27 cellular contexts compared by ENCODE assay signal in the genomic region with DNA sequence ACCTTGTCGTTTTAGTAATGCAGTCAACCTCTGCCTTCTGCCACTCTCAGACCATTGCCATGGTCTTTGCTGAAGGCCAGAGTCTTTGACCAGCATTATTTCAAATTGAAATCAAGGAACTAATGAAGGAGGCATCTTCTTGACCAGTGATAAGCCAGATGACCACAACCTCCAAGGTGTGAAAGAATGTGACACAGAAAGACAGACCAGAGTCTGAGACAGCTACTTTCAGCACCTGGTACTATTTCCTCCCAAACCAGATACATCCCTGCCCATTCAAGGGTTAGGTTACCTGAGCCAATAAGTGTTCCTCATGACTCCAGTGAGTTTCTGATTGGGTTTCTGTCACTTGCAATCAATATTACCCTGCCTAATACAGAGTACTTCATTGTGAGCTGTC. TPM values are rescaled to one million over a fixed set of nuclear protein-coding genes. Genes with fewer than 3 reads are reported as not detected.
DNase-seq lines count a peak whose midpoint lies in the region; ATAC-seq and TF ChIP-seq lines count a peak whose summit lies in the region.
"Had no signal": no experiment of that assay in that cellular context is flagged by ENCODE, and none has a peak within 500 bp of the region (broad histone marks: within the 10 kb centered on the region; RNA-seq: fewer than 3 reads in every experiment).

No MANE protein-coding gene starts in this region.

- H3K9ac ChIP-seq in DND-41 (ENCODE audit: low read depth, low read length) (no peak overlapping the region; the same call in 1 of the 2 replicates), OCI-LY1 (ENCODE audit: low read length) (no peak overlapping the region)

- H2AFZ ChIP-seq in DND-41 (ENCODE audit: low read depth, low read length) (peak overlapping the region; percentile 15; the same call in 1 of the 2 replicates), OCI-LY1 (ENCODE audit: low read length) (no peak overlapping the region), PC-9 (no peak overlapping the region)

- no peak for ATAC-seq in DND-41 (ENCODE audit: insufficient read depth, low read depth)
- ATAC-seq in GM18517 (IDR thresholded peaks at IDR 0.05; ENCODE audit: unreplicated experiment) = peak; percentile 36
- peak; percentile 36 for ATAC-seq in GM21619 (IDR thresholded peaks at IDR 0.05; ENCODE audit: unreplicated experiment)
- ATAC-seq in HG03378 (IDR thresholded peaks at IDR 0.05; ENCODE audit: unreplicated experiment) = no peak
- no peak for ATAC-seq in GM21723 (IDR thresholded peaks at IDR 0.05; ENCODE audit: unreplicated experiment)
- ATAC-seq: Right ventricle myocardium inferior had no signal

- DNase-seq in DND-41 = no peak
- no peak for DNase-seq in PC-9
- DNase-seq: AML-193, DMS53, EL, GF-D8, IMR-90, Karpas-422, NCI-H1694, NCI-H2081, NCI-H2171, NCI-H345, NCI-H524, NCI-H774, T-helper 9 cell had no signal

- no peaks in the 10 kb centered on the region for H3K9me3 ChIP-seq in DND-41 (ENCODE audit: insufficient read depth, low read length, severe bottlenecking)
- no peaks in the 10 kb centered on the region for H3K9me3 ChIP-seq in OCI-LY1 (ENCODE audit: low read length)
- H3K9me3 ChIP-seq in PC-9 (ENCODE audit: insufficient read depth, low read depth) = no peaks in the 10 kb centered on the region
- H3K9me3 ChIP-seq: SJSA1 had no signal

- POLR2A ChIA-PET in PC-9 (lab: Charles Lee; ENCODE audit: unreplicated experiment) = no interaction called here

- intact Hi-C loops in PC-9 (cut with micrococcal nuclease; ENCODE audit: unreplicated experiment) = no loop called here

- H3K4me3 ChIP-seq in DND-41 (ENCODE audit: low read depth in 1 of 2, low read length in 2 of 2) (no peak overlapping the region), OCI-LY1 (ENCODE audit: low read depth, low read length, poor library complexity, severe bottlenecking) (no peak overlapping the region), PC-9 (no peak overlapping the region)
- H3K4me3 ChIP-seq: SJSA1 had no signal

- H3K4me1 ChIP-seq in DND-41 (ENCODE audit: insufficient read depth, low read length) (peaks cover 54% of the 10 kb centered on the region), OCI-LY1 (ENCODE audit: insufficient read depth, low read length, severe bottlenecking) (peaks cover 62% of the 10 kb centered on the region), PC-9 (replicated peaks; ENCODE audit: insufficient read depth) (no peaks in the 10 kb centered on the region)
- H3K4me1 ChIP-seq: SJSA1 had no signal

- H4K20me1 ChIP-seq in DND-41 (ENCODE audit: insufficient read depth, low read length) = no peaks in the 10 kb centered on the region
- no peaks in the 10 kb centered on the region for H4K20me1 ChIP-seq in OCI-LY1 (ENCODE audit: insufficient read depth, low read length)
- no peaks in the 10 kb centered on the region for H4K20me1 ChIP-seq in PC-9 (ENCODE audit: insufficient read depth)

- peaks cover 8% of the 10 kb centered on the region; the same call in 1 of the 2 replicates for H3F3A ChIP-seq in OCI-LY1 (ENCODE audit: insufficient read depth, low read length)
- no peaks in the 10 kb centered on the region for H3F3A ChIP-seq in PC-9 (ENCODE audit: insufficient read depth, low read depth)

- CTCF ChIA-PET in PC-9 (lab: Charles Lee) = no interaction called here

- H3K27me3 ChIP-seq in DND-41 (ENCODE audit: insufficient read depth, low read length, poor library complexity) (no peaks in the 10 kb centered on the region), OCI-LY1 (ENCODE audit: insufficient read depth, low read length) (no peaks in the 10 kb centered on the region), PC-9 (ENCODE audit: insufficient read depth, low read depth) (no peaks in the 10 kb centered on the region)
- H3K27me3 ChIP-seq: SJSA1 had no signal

- H3K79me2 ChIP-seq in DND-41 (ENCODE audit: insufficient read depth, low read length) (peaks cover 8% of the 10 kb centered on the region; the same call in 1 of the 2 replicates), OCI-LY1 (ENCODE audit: insufficient read depth, low read length) (no peaks in the 10 kb centered on the region), PC-9 (ENCODE audit: low read depth) (no peaks in the 10 kb centered on the region)

- H3K36me3 ChIP-seq in DND-41 (ENCODE audit: insufficient read depth, low read length) (no peaks in the 10 kb centered on the region), OCI-LY1 (ENCODE audit: insufficient read depth, low read length) (no peaks in the 10 kb centered on the region), PC-9 (ENCODE audit: low read depth) (no peaks in the 10 kb centered on the region)
- H3K36me3 ChIP-seq: SJSA1 had no signal

- no TSS peak for BruUV-seq in PC-9 (replicated peaks; lab: Mats Ljungman, UMichigan)

- peak overlapping the region; percentile 97 for H3K27ac ChIP-seq in DND-41 (ENCODE audit: low read length)
- peak overlapping the region; percentile 33 for H3K27ac ChIP-seq in OCI-LY1 (ENCODE audit: low read depth, low read length, poor library complexity, severe bottlenecking)
- no peak overlapping the region for H3K27ac ChIP-seq in PC-9
- H3K27ac ChIP-seq: SJSA1 had no signal

- TF ChIP-seq CTCF in DND-41 (IDR thresholded peaks at IDR 0.05; ENCODE audit: borderline replicate concordance, extremely low read depth, low read length, poor library complexity, severe bottlenecking) (no peak), OCI-LY1 (IDR thresholded peaks at IDR 0.05; ENCODE audit: low read length) (no peak), PC-9 (conservative IDR thresholded peaks at IDR 0.05) (no peak)

- H3K9me2 ChIP-seq in OCI-LY1 (ENCODE audit: low read depth, low read length) (no peaks in the 10 kb centered on the region), PC-9 (ENCODE audit: insufficient read depth) (no peaks in the 10 kb centered on the region; the same call in 1 of the 2 replicates)

- H3K4me2 ChIP-seq in DND-41 (ENCODE audit: insufficient read depth, low read length) (no peak overlapping the region), OCI-LY1 (ENCODE audit: low read length) (no peak overlapping the region), PC-9 (no peak overlapping the region)

RNA-seq across cellular contexts. Expression of a gene that starts 20.3 kb away (rescaled TPM):
- total RNA-seq in PC-9 (2021) = 45.2 and 45.8 TPM in 2 replicates

RNA-seq across cellular contexts. Expression of a gene that starts 45.8 kb away (rescaled TPM):
- not detected in 2 replicates for total RNA-seq in PC-9 (2021)
- total RNA-seq: A172; H4; IMR-90; M059J; OCI-LY7; Right ventricle myocardium inferior; SJSA1; T-helper 1 cell treated with Interleukin-12 subunit alpha and Interleukin-12 subunit beta and Interleukin-4 antibody, amounts not matched to agents 30 ng/mL and 1 ng/mL, for 36 hours had no signal

Comparison
In these comparisons a context has a peak if more than half of its experiments do, and no peak if none do; other contexts are left out.
1. ATAC-seq: peak in GM18517 (single experiment) and GM21619 (single experiment); none in DND-41 (single experiment), HG03378 (single experiment) and GM21723 (single experiment).